In the genomic region with DNA sequence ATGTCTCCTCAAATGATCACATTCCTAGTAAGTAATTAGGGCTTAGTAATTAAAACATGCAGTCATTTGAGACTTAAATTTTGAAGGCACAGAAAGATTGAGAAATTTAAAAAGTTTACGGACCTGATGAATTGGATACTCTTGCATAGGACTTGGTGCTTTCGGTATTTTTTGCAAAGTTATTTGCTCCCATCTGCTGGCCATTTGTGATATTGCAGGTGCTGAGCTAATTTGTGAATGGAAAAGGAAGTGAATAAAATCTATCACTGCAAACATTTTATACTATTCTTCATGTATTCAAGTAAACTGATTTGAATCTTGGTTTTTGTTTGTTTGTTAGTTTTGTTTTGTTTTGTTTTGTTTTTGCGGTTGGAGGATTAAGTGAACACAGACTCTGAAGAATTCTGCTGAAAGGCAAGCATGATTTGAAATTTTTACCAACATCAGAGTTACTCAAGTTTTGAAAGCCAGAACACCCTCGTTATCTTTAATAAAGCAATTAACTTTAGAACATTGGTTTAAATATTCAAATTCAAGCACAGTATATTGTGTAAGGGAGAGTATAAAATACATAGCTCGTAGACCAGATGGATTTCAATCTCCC, we compare ENCODE assay signal across 8 cellular contexts.
DNase-seq lines count a peak whose midpoint lies in the region; ATAC-seq, FAIRE-seq and TF ChIP-seq lines count a peak whose summit lies in the region.
"Had no signal": no experiment of that assay in that cellular context is flagged by ENCODE, and none has a peak within 500 bp of the region (broad histone marks: within the 10 kb centered on the region; RNA-seq: fewer than 3 reads in every experiment).

No MANE protein-coding gene starts in this region.

- H3K9ac ChIP-seq in HUES64 (ENCODE audit: low read depth, low read length) (no peak overlapping the region), kidney (ENCODE audit: low read length in 2 of 2) (no peak overlapping the region)

- H3K36me3 ChIP-seq in HUES64 (ENCODE audit: insufficient read depth, low read length) (no peaks in the 10 kb centered on the region), SJCRH30 (no peaks in the 10 kb centered on the region), body of pancreas (replicated peaks in 1 of 2; ENCODE audit: insufficient read depth in 1 of 2, low read depth in 2 of 2) (no peaks in the 10 kb centered on the region), kidney (ENCODE audit: control insufficient read depth in 1 of 2, insufficient read depth in 2 of 2, low read length in 2 of 2) (no peaks in the 10 kb centered on the region)

- no peaks in the 10 kb centered on the region for H3K27me3 ChIP-seq in HUES64 (ENCODE audit: insufficient read depth, low read length)
- no peaks in the 10 kb centered on the region for H3K27me3 ChIP-seq in SJCRH30
- peaks cover 0 to 13% of the 10 kb centered on the region in 2 donors for H3K27me3 ChIP-seq in body of pancreas

- peak overlapping the region; percentile 28 for H3K4me3 ChIP-seq in HUES64 (ENCODE audit: low read length)
- H3K4me3 ChIP-seq in SJCRH30: no peak overlapping the region
- no peak overlapping the region for H3K4me3 ChIP-seq in body of pancreas
- no peak overlapping the region for H3K4me3 ChIP-seq in kidney (ENCODE audit: low read length in 2 of 2)

- WGBS in HUES64: 41% methylated on average over 5 of the region's 5 CpGs
- WGBS in body of pancreas, 2 donors: 16 to 18% methylated on average over 5 of the region's 5 CpGs

- peak; percentile 45 for DNase-seq in EH (ENCODE audit: low read depth)
- DNase-seq in SJCRH30: peak; percentile 4 to 57
- peak; percentile 28 to 63 (median 58) for DNase-seq in body of pancreas
- DNase-seq in kidney: no peak
- peak; percentile 49 to 51 for DNase-seq in stimulated activated CD4-positive, alpha-beta T cell treated with anti-CD3 and anti-CD28 coated beads, Interleukin-2, amount 100 ng/mL, for 24 hours

- ATAC-seq in body of pancreas (no peak), GM18870 (IDR thresholded peaks at IDR 0.05; ENCODE audit: unreplicated experiment) (no peak)
- ATAC-seq: activated naive CD4-positive, alpha-beta T cell treated with anti-CD3 and anti-CD28 coated beads, Interleukin-2, amount 50 U/mL, for 72 hours had no signal

- TF ChIP-seq POLR2A in body of pancreas (IDR thresholded peaks at IDR 0.05): no peak

- H3K9me3 ChIP-seq in HUES64 (ENCODE audit: insufficient read depth, low read depth, low read length): no peaks in the 10 kb centered on the region
- H3K9me3 ChIP-seq in SJCRH30 (replicated peaks): no peaks in the 10 kb centered on the region
- no peaks in the 10 kb centered on the region for H3K9me3 ChIP-seq in body of pancreas
- no peaks in the 10 kb centered on the region for H3K9me3 ChIP-seq in kidney (ENCODE audit: control insufficient read depth in 1 of 2, low read length in 2 of 2)

- H3K4me1 ChIP-seq in HUES64 (ENCODE audit: insufficient read depth, low read length) (peaks cover 22% of the 10 kb centered on the region), SJCRH30 (no peaks in the 10 kb centered on the region), body of pancreas (no peaks in the 10 kb centered on the region), kidney (ENCODE audit: control insufficient read depth in 1 of 2, insufficient read depth in 1 of 2, low read depth in 1 of 2, low read length in 2 of 2) (no peaks in the 10 kb centered on the region)

- intact Hi-C loops in body of pancreas (cut with DNase I): no loop called here
- intact Hi-C loops in kidney (cut with DNase I): no loop called here

- peak; percentile 74 to 92 (median 86) for TF ChIP-seq CTCF in body of pancreas (IDR thresholded peaks at IDR 0.05)
- peak; percentile 89 for TF ChIP-seq CTCF in kidney (IDR thresholded peaks at IDR 0.05; ENCODE audit: borderline replicate concordance, extremely low read depth, insufficient read depth)

- FAIRE-seq in kidney (lab: Jason Lieb, UNC): peak; percentile 98

- H3K27ac ChIP-seq in HUES64 (ENCODE audit: low read depth, low read length): no peak overlapping the region
- no peak overlapping the region for H3K27ac ChIP-seq in SJCRH30
- H3K27ac ChIP-seq in body of pancreas: no peak overlapping the region
- no peak overlapping the region for H3K27ac ChIP-seq in kidney (ENCODE audit: low read depth in 2 of 2, low read length in 2 of 2)
